In genomic region chr7:36204044-36204663, GRCh38 we compare ENCODE assay signal across 20 cellular contexts. TPM values are rescaled to one million over a fixed set of nuclear protein-coding genes. Genes with fewer than 3 reads are reported as not detected.
DNase-seq lines count a peak whose midpoint lies in the region; ATAC-seq, FAIRE-seq and TF ChIP-seq lines count a peak whose summit lies in the region.
"Had no signal": no experiment of that assay in that cellular context is flagged by ENCODE, and none has a peak within 500 bp of the region (broad histone marks: within the 10 kb centered on the region; RNA-seq: fewer than 3 reads in every experiment).

No MANE protein-coding gene starts in this region.

- TF ChIP-seq CTCF in astrocyte (IDR thresholded peaks at IDR 0.05; ENCODE audit: insufficient read depth, low read depth, low read length): no peak
- TF ChIP-seq CTCF in nephron progenitor cell (IDR thresholded peaks at IDR 0.05): no peak
- no peak for TF ChIP-seq CTCF in gastrocnemius medialis (IDR thresholded peaks at IDR 0.05 in 4 of 5, conservative IDR thresholded peaks at IDR 0.05 in 1 of 5)

- DNase-seq in Karpas-422 (no peak), astrocyte (ENCODE audit: low read depth) (no peak), nephron progenitor cell (no peak), gastrocnemius medialis (no peak), AG08396 (ENCODE audit: low spot score) (no peak), EL (no peak), SKM-1 treated with dmso at 0.1 percent for 144 hours (lab: John Stamatoyannopoulos, UW; ENCODE audit: unreplicated experiment) (no peak)
- DNase-seq: DMS79, HFFc6, NCI-H1092 treated with DMSO at 0.1 percent for 48 hours, NCI-H2029 treated with DMSO at 0.1 percent for 48 hours, NCI-H446 treated with DMSO at 0.1 percent for 48 hours, NCI-H748 treated with DMSO at 0.1 percent for 48 hours, RPMI8226, SHP77 treated with DMSO at 0.1 percent for 48 hours had no signal

- H3K4me3 Mint-ChIP-seq in astrocyte (ENCODE audit: unreplicated experiment) (no peak overlapping the region), nephron progenitor cell (peak overlapping the region; percentile 36)
- H3K4me3 Mint-ChIP-seq: CD14-positive monocyte, HFFc6, IgD-negative memory B cell had no signal

- H3K79me2 ChIP-seq in Karpas-422 (ENCODE audit: low read length) (peaks cover 100% of the 10 kb centered on the region), astrocyte (ENCODE audit: insufficient read depth, low read length) (no peaks in the 10 kb centered on the region)

- H3K4me2 ChIP-seq in Karpas-422 (ENCODE audit: low read depth, low read length, poor library complexity, severe bottlenecking) (no peak overlapping the region), astrocyte (ENCODE audit: low read length) (no peak overlapping the region)
- H3K4me2 ChIP-seq: SK-N-SH had no signal

- no peak for FAIRE-seq in astrocyte (lab: Jason Lieb, UNC)
- FAIRE-seq: H54 had no signal

- H3K27ac Mint-ChIP-seq in astrocyte (ENCODE audit: unreplicated experiment): peak overlapping the region; percentile 11
- peak overlapping the region; percentile 95 for H3K27ac Mint-ChIP-seq in nephron progenitor cell
- H3K27ac Mint-ChIP-seq: CD14-positive monocyte, HFFc6, IgD-negative memory B cell had no signal

- H3K36me3 ChIP-seq in Karpas-422 (ENCODE audit: insufficient read depth, low read length) (no peaks in the 10 kb centered on the region), astrocyte (ENCODE audit: insufficient read depth, low read length) (no peaks in the 10 kb centered on the region), gastrocnemius medialis (no peaks in the 10 kb centered on the region)

- no peak for ATAC-seq in gastrocnemius medialis

- H3K27me3 ChIP-seq in Karpas-422 (ENCODE audit: low read length) (no peaks in the 10 kb centered on the region), astrocyte (ENCODE audit: insufficient read depth, low read length) (no peaks in the 10 kb centered on the region), gastrocnemius medialis (no peaks in the 10 kb centered on the region)

- 0 out of 2 replicates have a peak overlapping the region, but pooled peaks have one; percentile 27 for H3K27ac ChIP-seq in Karpas-422 (ENCODE audit: low read length)
- H3K27ac ChIP-seq in astrocyte (ENCODE audit: low read depth, low read length): no peak overlapping the region
- H3K27ac ChIP-seq in gastrocnemius medialis: peak overlapping the region; percentile 41 to 90 (median 62)
- H3K27ac ChIP-seq: HL-60 had no signal

- H3K9me3 ChIP-seq in Karpas-422 (ENCODE audit: low read length) (no peaks in the 10 kb centered on the region), astrocyte (ENCODE audit: insufficient read depth, low read depth, low read length) (no peaks in the 10 kb centered on the region), gastrocnemius medialis (no peaks in the 10 kb centered on the region)
- H3K9me3 ChIP-seq: SK-N-SH had no signal

- H3K4me1 Mint-ChIP-seq in astrocyte (ENCODE audit: low read depth, unreplicated experiment) (peaks cover 32% of the 10 kb centered on the region), nephron progenitor cell (peaks cover 85% of the 10 kb centered on the region)

- no peak overlapping the region for H3K9ac ChIP-seq in Karpas-422 (ENCODE audit: low read length)
- H3K9ac ChIP-seq in astrocyte (ENCODE audit: low read length): no peak overlapping the region
- H3K9ac ChIP-seq: SK-N-SH had no signal

- TF ChIP-seq POLR2A in gastrocnemius medialis (IDR thresholded peaks at IDR 0.05): no peak

- no peak overlapping the region for H3K4me3 ChIP-seq in Karpas-422 (ENCODE audit: low read length)
- H3K4me3 ChIP-seq in astrocyte (ENCODE audit: insufficient read depth, low read depth, low read length): no peak overlapping the region
- no peak overlapping the region for H3K4me3 ChIP-seq in gastrocnemius medialis

- no peaks in the 10 kb centered on the region for H3K27me3 Mint-ChIP-seq in astrocyte (ENCODE audit: low read depth, unreplicated experiment)
- H3K27me3 Mint-ChIP-seq in nephron progenitor cell (ENCODE audit: low read depth, poor library complexity): no peaks in the 10 kb centered on the region

- intact Hi-C loops in gastrocnemius medialis (cut with DNase I; ENCODE audit: low total_unique reads): no loop called here

- H2AFZ ChIP-seq in Karpas-422 (ENCODE audit: low read length): no peak overlapping the region
- H2AFZ ChIP-seq in astrocyte (ENCODE audit: low read depth, low read length): no peak overlapping the region

- H3K9me2 ChIP-seq in Karpas-422 (replicated peaks; ENCODE audit: insufficient read depth, low read length): no peaks in the 10 kb centered on the region
- H3K9me2 ChIP-seq: SK-N-SH had no signal

- in situ Hi-C loops in gastrocnemius medialis (cut with MboI; ENCODE audit: low sequenced_read_pairs in 4 of 4): loop anchor here in 1 of 4 donors (10.0 kb wide), 1 partner anchor 81 kb away; no protein-coding TSS in a partner anchor

- H3K4me1 ChIP-seq in Karpas-422 (ENCODE audit: low read length) (peaks cover 88% of the 10 kb centered on the region), astrocyte (ENCODE audit: insufficient read depth, low read length) (peaks cover 22% of the 10 kb centered on the region), gastrocnemius medialis (peaks cover 70 to 82% of the 10 kb centered on the region in 2 donors)

- H4K20me1 ChIP-seq in Karpas-422 (ENCODE audit: insufficient read depth, low read depth, low read length) (no peaks in the 10 kb centered on the region), astrocyte (ENCODE audit: insufficient read depth, low read length) (no peaks in the 10 kb centered on the region)

- H3K9me3 Mint-ChIP-seq in astrocyte (ENCODE audit: unreplicated experiment) (no peaks in the 10 kb centered on the region), nephron progenitor cell (peaks cover under 1% of the 10 kb centered on the region)
- H3K9me3 Mint-ChIP-seq: CD14-positive monocyte, HFFc6, IgD-negative memory B cell had no signal

- no peaks in the 10 kb centered on the region for H3K36me3 Mint-ChIP-seq in astrocyte (ENCODE audit: low read depth, unreplicated experiment)
- no peaks in the 10 kb centered on the region for H3K36me3 Mint-ChIP-seq in nephron progenitor cell (ENCODE audit: low read depth)

RNA-seq across cellular contexts. Expression of gene EEPD1, which starts 51.1 kb away (rescaled TPM):
- total RNA-seq in Karpas-422 (2014; rRNA removed; shearing (Covaris generic); ENCODE audit: low replicate concordance): 28.8 and 63.5 TPM in 2 replicates
- total RNA-seq in astrocyte (4.9 and 5.4 TPM in 2 replicates), gastrocnemius medialis (10 to 100 TPM; 41.0 to 68.5 (median 61.3) TPM)
